32 cellular contexts compared by ENCODE assay signal in the genomic region with DNA sequence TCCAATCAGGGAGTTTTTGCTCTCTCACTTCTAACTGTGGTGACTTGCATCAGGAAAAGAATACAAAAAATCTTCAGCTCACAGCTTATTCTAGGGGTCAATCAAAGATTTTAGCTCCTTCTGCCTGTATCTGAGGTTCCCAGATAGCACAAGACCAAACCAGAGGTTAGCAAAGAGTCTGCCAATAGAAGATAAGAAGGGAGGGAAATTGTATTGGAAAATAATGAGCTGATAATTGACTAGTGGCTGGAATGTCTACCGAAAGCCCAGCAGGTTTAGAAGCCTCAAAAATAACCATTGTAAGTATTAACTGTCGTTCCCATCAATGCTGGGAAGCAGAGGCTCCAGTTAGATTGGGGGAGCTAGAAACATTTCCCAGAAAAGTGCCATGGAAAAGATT. TPM values are rescaled to one million over a fixed set of nuclear protein-coding genes. Genes with fewer than 3 reads are reported as not detected.
"Had no signal": no experiment of that assay in that cellular context is flagged by ENCODE, and none has a peak within 500 bp of the region (broad histone marks: within the 10 kb centered on the region; RNA-seq: fewer than 3 reads in every experiment).

No MANE protein-coding gene starts in this region.

- H3K4me3 ChIP-seq: hepatocyte, right atrium auricular region, smooth muscle cell, stomach, thyroid gland, upper lobe of right lung had no signal

- H3K27me3 Mint-ChIP-seq: activated CD8-positive, alpha-beta memory T cell treated with anti-CD3 and anti-CD28 coated beads, Interleukin-2, amount 10 ng/mL, durations not matched to agents 7 days and 5 days had no signal

- H3K4me2 ChIP-seq: hepatocyte, smooth muscle cell had no signal

- H2AFZ ChIP-seq: hepatocyte had no signal

- H3K36me3 ChIP-seq: right atrium auricular region, stomach, thyroid gland, upper lobe of right lung had no signal

- FAIRE-seq: bronchial epithelial cell, colon, frontal cortex, kidney, TTC549 had no signal

- ATAC-seq: activated CD4-positive, alpha-beta T cell treated with anti-CD3 and anti-CD28 coated beads for 36 hours; activated CD8-positive, alpha-beta memory T cell treated with anti-CD3 and anti-CD28 coated beads, Interleukin-2, amount 10 ng/mL, durations not matched to agents 7 days and 5 days; activated CD8-positive, alpha-beta T cell treated with anti-CD3 and anti-CD28 coated beads, Interleukin-2, amount 10 ng/mL, durations not matched to agents 7 days and 5 days; left colon; natural killer cell; stimulated activated memory B cell treated with anti-CD40 and anti-IgM and Interleukin-4, amounts not matched to agents 10 μg/mL and 1 μg/mL and 100 μg/mL, for 72 hours; upper lobe of right lung had no signal

- DNase-seq: activated B cell treated with CpG ODN at 0.5 μM for 24 hours; activated CD4-positive, alpha-beta T cell treated with anti-CD3 and anti-CD28 coated beads for 36 hours; activated CD8-positive, alpha-beta memory T cell treated with anti-CD3 and anti-CD28 coated beads, Interleukin-2, amount 10 ng/mL, durations not matched to agents 7 days and 5 days; activated CD8-positive, alpha-beta T cell treated with anti-CD3 and anti-CD28 coated beads, Interleukin-2, amount 10 ng/mL, durations not matched to agents 7 days and 5 days; activated T-cell treated with anti-CD3 and anti-CD28 coated beads, Interleukin-2, amount 50 U/mL, for 48 hours; dermis blood vessel endothelial cell; effector CD8-positive, alpha-beta T cell; immature natural killer cell; kidney; left colon; mammary epithelial cell; natural killer cell; stimulated activated CD4-positive, alpha-beta T cell treated with anti-CD3 and anti-CD28 coated beads, Interleukin-1b, Interleukin-23, amount 100 ng/mL, for 48 hours; stimulated activated CD4-positive, alpha-beta T cell treated with anti-CD3 and anti-CD28 coated beads, Interleukin-4, amount 100 ng/mL, for 4 hours; stimulated activated CD8-positive, alpha-beta memory T cell treated with anti-CD3 and anti-CD28 coated beads, Interleukin-4, amount 100 ng/mL, for 48 hours; stomach; T-helper 9 cell; thyroid gland; upper lobe of right lung had no signal

- H3K4me1 Mint-ChIP-seq: activated B cell treated with CpG ODN at 0.5 μM for 24 hours; activated CD4-positive, alpha-beta T cell treated with anti-CD3 and anti-CD28 coated beads for 36 hours; activated CD8-positive, alpha-beta memory T cell treated with anti-CD3 and anti-CD28 coated beads, Interleukin-2, amount 10 ng/mL, durations not matched to agents 7 days and 5 days; activated naive CD4-positive, alpha-beta T cell treated with anti-CD3 and anti-CD28 coated beads, Interleukin-2, amount 50 U/mL, for 24 hours; central memory CD8-positive, alpha-beta T cell; immature natural killer cell; natural killer cell; stimulated activated memory B cell treated with anti-CD40 and anti-IgM and Interleukin-4, amounts not matched to agents 10 μg/mL and 1 μg/mL and 100 μg/mL, for 72 hours had no signal

- H3K36me3 Mint-ChIP-seq: activated CD8-positive, alpha-beta memory T cell treated with anti-CD3 and anti-CD28 coated beads, Interleukin-2, amount 10 ng/mL, durations not matched to agents 7 days and 5 days; activated naive CD4-positive, alpha-beta T cell treated with anti-CD3 and anti-CD28 coated beads, Interleukin-2, amount 50 U/mL, for 24 hours; immature natural killer cell; natural killer cell; stimulated activated memory B cell treated with anti-CD40 and anti-IgM and Interleukin-4, amounts not matched to agents 10 μg/mL and 1 μg/mL and 100 μg/mL, for 72 hours had no signal

- H3K27ac ChIP-seq: hepatocyte, right atrium auricular region, stomach, thyroid gland, upper lobe of right lung had no signal

- H3K79me2 ChIP-seq: hepatocyte had no signal

- H3K9me3 Mint-ChIP-seq: activated naive CD4-positive, alpha-beta T cell treated with anti-CD3 and anti-CD28 coated beads, Interleukin-2, amount 50 U/mL, for 24 hours; immature natural killer cell; natural killer cell; T-helper 1 cell treated with Interleukin-12 subunit alpha and Interleukin-12 subunit beta and Interleukin-4 antibody, amounts not matched to agents 30 μg/mL and 1 μg/mL, for 36 hours had no signal

- H3K4me3 Mint-ChIP-seq: activated B cell treated with CpG ODN at 0.5 μM for 24 hours; activated CD4-positive, alpha-beta T cell treated with anti-CD3 and anti-CD28 coated beads for 36 hours; activated CD8-positive, alpha-beta memory T cell treated with anti-CD3 and anti-CD28 coated beads, Interleukin-2, amount 10 ng/mL, durations not matched to agents 7 days and 5 days; activated CD8-positive, alpha-beta T cell treated with anti-CD3 and anti-CD28 coated beads, Interleukin-2, amount 10 ng/mL, durations not matched to agents 7 days and 5 days; activated naive CD4-positive, alpha-beta T cell treated with anti-CD3 and anti-CD28 coated beads, Interleukin-2, amount 50 U/mL, for 24 hours; central memory CD8-positive, alpha-beta T cell; immature natural killer cell; natural killer cell; stimulated activated memory B cell treated with anti-CD40 and anti-IgM and Interleukin-4, amounts not matched to agents 10 μg/mL and 1 μg/mL and 100 μg/mL, for 72 hours; T-helper 1 cell treated with Interleukin-12 subunit alpha and Interleukin-12 subunit beta and Interleukin-4 antibody, amounts not matched to agents 30 μg/mL and 1 μg/mL, for 36 hours had no signal

- H3K4me1 ChIP-seq: right atrium auricular region, stomach, thyroid gland, upper lobe of right lung had no signal

- H3K27me3 ChIP-seq: hepatocyte, right atrium auricular region, stomach, thyroid gland, upper lobe of right lung had no signal

- H3K9me3 ChIP-seq: right atrium auricular region, stomach, thyroid gland, upper lobe of right lung had no signal

- H3K27ac Mint-ChIP-seq: activated B cell treated with CpG ODN at 0.5 μM for 24 hours; activated CD4-positive, alpha-beta T cell treated with anti-CD3 and anti-CD28 coated beads for 36 hours; activated CD8-positive, alpha-beta memory T cell treated with anti-CD3 and anti-CD28 coated beads, Interleukin-2, amount 10 ng/mL, durations not matched to agents 7 days and 5 days; activated CD8-positive, alpha-beta T cell treated with anti-CD3 and anti-CD28 coated beads, Interleukin-2, amount 10 ng/mL, durations not matched to agents 7 days and 5 days; activated naive CD4-positive, alpha-beta T cell treated with anti-CD3 and anti-CD28 coated beads, Interleukin-2, amount 50 U/mL, for 24 hours; activated T-helper 2 cell treated with anti-CD3 and anti-CD28 coated beads, Interferon-gamma antibody, Interleukin-2, Interleukin-4, amounts not matched to agents 10 μg/mL and 5 μg/mL and 100 μg/mL, durations not matched to agents 14 hours and 24 hours and 36 hours; immature natural killer cell; natural killer cell; stimulated activated memory B cell treated with anti-CD40 and anti-IgM and Interleukin-4, amounts not matched to agents 10 μg/mL and 1 μg/mL and 100 μg/mL, for 72 hours; T-helper 1 cell treated with Interleukin-12 subunit alpha and Interleukin-12 subunit beta and Interleukin-4 antibody, amounts not matched to agents 30 μg/mL and 1 μg/mL, for 36 hours had no signal

RNA-seq across cellular contexts. Expression of a gene that starts 26.3 kb away (rescaled TPM):
- total RNA-seq: activated B cell treated with CpG ODN at 0.5 μM for 24 hours; activated CD8-positive, alpha-beta T cell treated with anti-CD3 and anti-CD28 coated beads, Interleukin-2, amount 10 ng/mL, durations not matched to agents 7 days and 5 days; pulmonary artery endothelial cell had no signal
